ENCODE assay signal across 2 cellular contexts in genomic region chr22:28761449-28761755, GRCh38.
TF ChIP-seq lines count a peak whose summit lies in the region.

No MANE protein-coding gene starts in this region.

TF ChIP-seq in GM23338, 12 proteins besides CTCF, POLR2A, EP300 and RAD21 (continued from another document):
- TF ChIP-seq EZH2 (IDR thresholded peaks at IDR 0.05; ENCODE audit: low read depth, unreplicated experiment) (no peak), JUNB (IDR thresholded peaks at IDR 0.05; ENCODE audit: unreplicated experiment) (no peak)

TF ChIP-seq in WTC11, 78 proteins besides CTCF, POLR2A, EP300 and RAD21:
- TF ChIP-seq NFE2L1 (CRISPR knock-in tag; IDR thresholded peaks at IDR 0.05) (no peak), RELA (CRISPR knock-in tag; IDR thresholded peaks at IDR 0.05; ENCODE audit: borderline replicate concordance) (no peak), GRHL2 (CRISPR knock-in tag; IDR thresholded peaks at IDR 0.05; ENCODE audit: insufficient replicate concordance, severe bottlenecking) (no peak), SMAD3 (CRISPR knock-in tag; IDR thresholded peaks at IDR 0.05; ENCODE audit: borderline replicate concordance) (no peak), GTF2I (CRISPR knock-in tag; conservative IDR thresholded peaks at IDR 0.05) (no peak), EMX1 (CRISPR knock-in tag; IDR thresholded peaks at IDR 0.05) (no peak), MYBL2 (CRISPR knock-in tag; IDR thresholded peaks at IDR 0.05) (no peak), ATF1 (CRISPR knock-in tag; IDR thresholded peaks at IDR 0.05) (no peak)
- TF ChIP-seq, protein P1, sequence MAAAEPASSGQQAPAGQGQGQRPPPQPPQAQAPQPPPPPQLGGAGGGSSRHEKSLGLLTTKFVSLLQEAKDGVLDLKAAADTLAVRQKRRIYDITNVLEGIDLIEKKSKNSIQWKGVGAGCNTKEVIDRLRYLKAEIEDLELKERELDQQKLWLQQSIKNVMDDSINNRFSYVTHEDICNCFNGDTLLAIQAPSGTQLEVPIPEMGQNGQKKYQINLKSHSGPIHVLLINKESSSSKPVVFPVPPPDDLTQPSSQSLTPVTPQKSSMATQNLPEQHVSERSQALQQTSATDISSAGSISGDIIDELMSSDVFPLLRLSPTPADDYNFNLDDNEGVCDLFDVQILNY (CRISPR knock-in tag; IDR thresholded peaks at IDR 0.05), result no peak
TF ChIP-seq in WTC11: peak in this region for 0.
